ENCODE assay signal across 8 cellular contexts in the genomic region with DNA sequence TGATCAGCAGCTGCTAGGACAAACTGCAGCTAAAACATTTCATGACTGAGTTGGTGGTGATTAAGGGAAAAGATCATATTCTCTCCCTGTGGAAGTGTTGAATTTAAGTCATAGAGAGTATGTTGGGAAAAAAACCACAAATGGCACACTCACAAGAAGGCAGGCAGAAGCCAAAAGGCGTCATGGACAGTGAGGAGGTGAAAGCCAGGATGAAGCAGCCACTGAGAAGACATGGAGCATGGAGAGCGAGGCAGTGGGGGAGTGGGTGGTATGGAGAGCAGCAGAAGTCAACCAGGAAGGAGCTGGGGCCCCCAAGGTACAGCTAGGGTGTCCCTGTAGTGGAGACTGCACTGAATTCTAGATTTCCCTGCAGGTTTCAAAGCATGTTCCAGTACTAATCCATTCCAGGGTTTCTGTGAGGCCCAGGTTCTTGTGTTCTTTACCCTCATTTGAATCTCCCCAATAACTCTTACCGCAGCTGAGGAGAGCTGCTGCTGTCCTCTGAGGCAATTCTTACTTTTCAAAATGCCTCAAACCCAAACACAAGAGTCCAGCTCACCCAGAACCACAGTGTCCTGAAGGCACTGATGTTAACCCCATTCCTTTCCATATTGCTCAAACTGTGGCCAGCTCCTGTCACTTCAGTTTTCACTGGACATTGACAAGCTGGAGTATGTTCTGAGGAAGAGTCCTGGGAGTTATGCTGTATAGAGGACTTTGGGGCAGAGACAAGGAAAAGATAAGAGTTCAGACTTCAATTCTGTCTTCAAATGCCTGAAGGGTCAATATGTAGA.
A peak's percentile ranks its signal among the peaks of the same experiment; 100 is the strongest.
DNase-seq lines count a peak whose midpoint lies in the region; ATAC-seq and TF ChIP-seq lines count a peak whose summit lies in the region.

No MANE protein-coding gene starts in this region.

- peak; percentile 79 for DNase-seq in GM04504 (ENCODE audit: low read depth)
- peak; percentile 14 for DNase-seq in HT-29 (ENCODE audit: low spot score)
- DNase-seq in fibroblast of peridontal ligament (ENCODE audit: extremely low read depth) = peak; percentile 98
- no peak for DNase-seq in progenitor cell of endocrine pancreas (ENCODE audit: low spot score, unreplicated experiment)
- no peak for DNase-seq in NCI-H1105 treated with DMSO at 0.1 percent for 48 hours (lab: John Stamatoyannopoulos, UW)
- DNase-seq in NCI-H345 treated with DMSO at 0.1 percent for 48 hours (lab: John Stamatoyannopoulos, UW; ENCODE audit: unreplicated experiment) = no peak
- no peak for DNase-seq in natural killer cell

- peaks cover 22% of the 10 kb centered on the region for H3K4me1 Mint-ChIP-seq in progenitor cell of endocrine pancreas (ENCODE audit: low read depth)
- no peaks in the 10 kb centered on the region for H3K4me1 Mint-ChIP-seq in natural killer cell

- TF ChIP-seq CTCF in progenitor cell of endocrine pancreas (IDR thresholded peaks at IDR 0.05; ENCODE audit: unreplicated experiment) (no peak), natural killer cell (IDR thresholded peaks at IDR 0.05) (no peak)

- peaks cover 4% of the 10 kb centered on the region for H3K27me3 Mint-ChIP-seq in progenitor cell of endocrine pancreas
- peaks cover 24 to 49% of the 10 kb centered on the region in 2 donors for H3K27me3 Mint-ChIP-seq in natural killer cell (ENCODE audit: low read depth in 2 of 2)

- H3K9me3 Mint-ChIP-seq in progenitor cell of endocrine pancreas (ENCODE audit: low read depth) (peaks cover 7% of the 10 kb centered on the region), natural killer cell (no peaks in the 10 kb centered on the region)

- intact Hi-C loops in natural killer cell (cut with micrococcal nuclease) = no loop called here

- peak; percentile 57 for ATAC-seq in GM21529 (IDR thresholded peaks at IDR 0.05; ENCODE audit: unreplicated experiment)
- no peak for ATAC-seq in natural killer cell

- H3K4me3 Mint-ChIP-seq in progenitor cell of endocrine pancreas (ENCODE audit: low read depth) (no peak overlapping the region), natural killer cell (no peak overlapping the region)

- H3K36me3 Mint-ChIP-seq in progenitor cell of endocrine pancreas (ENCODE audit: insufficient read depth) = no peaks in the 10 kb centered on the region
- no peaks in the 10 kb centered on the region for H3K36me3 Mint-ChIP-seq in natural killer cell

- H3K27ac Mint-ChIP-seq in progenitor cell of endocrine pancreas = no peak overlapping the region
- H3K27ac Mint-ChIP-seq in natural killer cell = no peak overlapping the region

Comparison
In these comparisons a context has a peak if more than half of its experiments do, and no peak if none do; other contexts are left out.
1. DNase-seq: peak in GM04504 (single experiment), HT-29 (single experiment) and fibroblast of peridontal ligament (single experiment); none in progenitor cell of endocrine pancreas (single experiment), NCI-H1105 treated with DMSO at 0.1 percent for 48 hours (single experiment), NCI-H345 treated with DMSO at 0.1 percent for 48 hours (single experiment) and natural killer cell (single experiment).